1 cellular context compared by ENCODE assay signal in genomic region chr10:43322769-43323168, GRCh38.
TF ChIP-seq lines count a peak whose summit lies in the region.

No MANE protein-coding gene starts in this region.

TF ChIP-seq in A549, 52 proteins besides CTCF, POLR2A, EP300 and RAD21 (continued from another document):
- TF ChIP-seq ZNF302 (CRISPR knock-in tag; IDR thresholded peaks at IDR 0.05) = no peak
- no peak for TF ChIP-seq MAFK (IDR thresholded peaks at IDR 0.05; ENCODE audit: partially characterized antibody)
- no peak for TF ChIP-seq EHMT2 (IDR thresholded peaks at IDR 0.05; ENCODE audit: low read depth)
